In genomic region chr22:32700186-32700882, GRCh38 we compare ENCODE assay signal across 13 cellular contexts.
DNase-seq lines count a peak whose midpoint lies in the region; ATAC-seq, FAIRE-seq and TF ChIP-seq lines count a peak whose summit lies in the region.
"Had no signal": no experiment of that assay in that cellular context is flagged by ENCODE, and none has a peak within 500 bp of the region (broad histone marks: within the 10 kb centered on the region; RNA-seq: fewer than 3 reads in every experiment).

No MANE protein-coding gene starts in this region.

- TF ChIP-seq POLR2A in gastrocnemius medialis (IDR thresholded peaks at IDR 0.05), result no peak

- intact Hi-C loops in gastrocnemius medialis (cut with DNase I; ENCODE audit: low total_unique reads) (no loop called here), OCI-LY7 (cut with micrococcal nuclease; ENCODE audit: unreplicated experiment) (no loop called here), colonic mucosa (cut with DNase I) (no loop called here)
- intact Hi-C loops in activated naive CD4-positive, alpha-beta T cell treated with anti-CD3 and anti-CD28 coated beads for 36 hours (cut with micrococcal nuclease), result no loop called here
- intact Hi-C loops in activated CD4-positive, alpha-beta T cell treated with anti-CD3 and anti-CD28 coated beads, Interleukin-2, amount 10 ng/mL, durations not matched to agents 24 days and 14 days (cut with micrococcal nuclease), result no loop called here

- no peaks in the 10 kb centered on the region for H3K79me2 ChIP-seq in OCI-LY7 (ENCODE audit: insufficient read depth, low read depth, low read length)

- POLR2A ChIA-PET in OCI-LY7 (lab: Charles Lee), result interaction anchor here (0.7 kb wide), 1 partner anchor 716 kb away, joined by 3 read pairs; no protein-coding TSS in a partner anchor

- no peaks in the 10 kb centered on the region for H4K20me1 ChIP-seq in OCI-LY7 (ENCODE audit: insufficient read depth, low read length)

- DNase-seq in GM03348 (ENCODE audit: low spot score) (peak; percentile 64), bronchial epithelial cell (ENCODE audit: low read depth) (peak; percentile 49), right atrium auricular region (ENCODE audit: low spot score) (no peak), gastrocnemius medialis (peak in 1 of 2 donors; percentile 22), OCI-LY7 (ENCODE audit: low spot score) (no peak), colonic mucosa (no peak)
- no peak for DNase-seq in activated naive CD4-positive, alpha-beta T cell treated with anti-CD3 and anti-CD28 coated beads for 36 hours
- no peak for DNase-seq in activated CD4-positive, alpha-beta T cell treated with anti-CD3 and anti-CD28 coated beads, Interleukin-2, amount 10 ng/mL, durations not matched to agents 24 days and 14 days
- DNase-seq: activated CD8-positive, alpha-beta T cell treated with anti-CD3 and anti-CD28 coated beads, Interleukin-2, amount 10 ng/mL, durations not matched to agents 7 days and 5 days; activated naive CD4-positive, alpha-beta T cell treated with anti-CD3 and anti-CD28 coated beads, Interleukin-2, amount 50 U/mL, for 16 hours; cortex of kidney; Kasumi-1; Peyer's patch had no signal

- H3K4me3 ChIP-seq in bronchial epithelial cell (ENCODE audit: low read depth, low read length) (no peak overlapping the region), right atrium auricular region (no peak overlapping the region), gastrocnemius medialis (no peak overlapping the region), OCI-LY7 (ENCODE audit: low read depth, low read length, poor library complexity, severe bottlenecking) (no peak overlapping the region), colonic mucosa (no peak overlapping the region)
- H3K4me3 ChIP-seq: Peyer's patch had no signal

- no peaks in the 10 kb centered on the region for H3K9me2 ChIP-seq in OCI-LY7 (ENCODE audit: insufficient read depth, low read length)

- H3K27ac ChIP-seq in right atrium auricular region (peak overlapping the region; percentile 63 to 79), gastrocnemius medialis (peak overlapping the region; percentile 50 to 71 (median 58)), OCI-LY7 (ENCODE audit: low read depth, low read length, poor library complexity, severe bottlenecking) (no peak overlapping the region), colonic mucosa (no peak overlapping the region)

- no peaks in the 10 kb centered on the region for H3K4me1 Mint-ChIP-seq in activated naive CD4-positive, alpha-beta T cell treated with anti-CD3 and anti-CD28 coated beads for 36 hours (ENCODE audit: low read depth)
- no peaks in the 10 kb centered on the region for H3K4me1 Mint-ChIP-seq in activated CD4-positive, alpha-beta T cell treated with anti-CD3 and anti-CD28 coated beads, Interleukin-2, amount 10 ng/mL, durations not matched to agents 24 days and 14 days

- H3K27ac Mint-ChIP-seq in activated naive CD4-positive, alpha-beta T cell treated with anti-CD3 and anti-CD28 coated beads for 36 hours, result no peak overlapping the region
- H3K27ac Mint-ChIP-seq in activated CD4-positive, alpha-beta T cell treated with anti-CD3 and anti-CD28 coated beads, Interleukin-2, amount 10 ng/mL, durations not matched to agents 24 days and 14 days, result no peak overlapping the region
- H3K27ac Mint-ChIP-seq: activated CD8-positive, alpha-beta T cell treated with anti-CD3 and anti-CD28 coated beads, Interleukin-2, amount 10 ng/mL, durations not matched to agents 7 days and 5 days had no signal

- no peak overlapping the region for H3K4me2 ChIP-seq in OCI-LY7 (ENCODE audit: low read length)

- in situ Hi-C loops in gastrocnemius medialis (cut with MboI; ENCODE audit: low sequenced_read_pairs in 4 of 4), result no loop called here

- H2AFZ ChIP-seq in OCI-LY7 (ENCODE audit: low read length), result no peak overlapping the region

- FAIRE-seq in bronchial epithelial cell (lab: Jason Lieb, UNC), result no peak

- CTCF ChIA-PET in OCI-LY7 (lab: Charles Lee; ENCODE audit: unreplicated experiment), result no interaction called here
- CTCF ChIA-PET in activated naive CD4-positive, alpha-beta T cell treated with anti-CD3 and anti-CD28 coated beads for 36 hours (lab: Charles Lee), result no interaction called here

- H3K4me1 ChIP-seq in right atrium auricular region, result peaks cover 0 to 19% of the 10 kb centered on the region in 2 donors
- peaks cover 13 to 18% of the 10 kb centered on the region in 2 donors for H3K4me1 ChIP-seq in gastrocnemius medialis
- no peaks in the 10 kb centered on the region for H3K4me1 ChIP-seq in OCI-LY7 (ENCODE audit: insufficient read depth, low read length, poor library complexity, severe bottlenecking)
- no peaks in the 10 kb centered on the region for H3K4me1 ChIP-seq in colonic mucosa

- H3K36me3 ChIP-seq in bronchial epithelial cell (ENCODE audit: control insufficient read depth, insufficient read depth, low read length) (no peaks in the 10 kb centered on the region), right atrium auricular region (no peaks in the 10 kb centered on the region), gastrocnemius medialis (no peaks in the 10 kb centered on the region), OCI-LY7 (ENCODE audit: insufficient read depth, low read length) (no peaks in the 10 kb centered on the region), colonic mucosa (no peaks in the 10 kb centered on the region)
- H3K36me3 ChIP-seq: Peyer's patch had no signal

- H3K9me3 Mint-ChIP-seq in activated naive CD4-positive, alpha-beta T cell treated with anti-CD3 and anti-CD28 coated beads for 36 hours, result peaks cover 12% of the 10 kb centered on the region
- peaks cover 5% of the 10 kb centered on the region for H3K9me3 Mint-ChIP-seq in activated CD4-positive, alpha-beta T cell treated with anti-CD3 and anti-CD28 coated beads, Interleukin-2, amount 10 ng/mL, durations not matched to agents 24 days and 14 days

- H3K9me3 ChIP-seq in right atrium auricular region (peaks cover 0 to 13% of the 10 kb centered on the region in 2 donors), gastrocnemius medialis (peaks cover 0 to 4% (median 0%) of the 10 kb centered on the region in 3 donors), OCI-LY7 (ENCODE audit: low read length) (no peaks in the 10 kb centered on the region), colonic mucosa (no peaks in the 10 kb centered on the region)
- H3K9me3 ChIP-seq: Peyer's patch had no signal

- H3K27me3 Mint-ChIP-seq in activated naive CD4-positive, alpha-beta T cell treated with anti-CD3 and anti-CD28 coated beads for 36 hours (ENCODE audit: low read depth), result peaks cover 8% of the 10 kb centered on the region
- H3K27me3 Mint-ChIP-seq in activated CD4-positive, alpha-beta T cell treated with anti-CD3 and anti-CD28 coated beads, Interleukin-2, amount 10 ng/mL, durations not matched to agents 24 days and 14 days, result peaks cover 14% of the 10 kb centered on the region

- no peak for TF ChIP-seq CTCF in bronchial epithelial cell (IDR thresholded peaks at IDR 0.05; ENCODE audit: insufficient read depth, low read length, severe bottlenecking)
- TF ChIP-seq CTCF in right atrium auricular region (IDR thresholded peaks at IDR 0.05), result no peak
- TF ChIP-seq CTCF in gastrocnemius medialis (IDR thresholded peaks at IDR 0.05 in 4 of 5, conservative IDR thresholded peaks at IDR 0.05 in 1 of 5), result no peak
- no peak for TF ChIP-seq CTCF in OCI-LY7 (conservative IDR thresholded peaks at IDR 0.05; ENCODE audit: low read length)
- no peak for TF ChIP-seq CTCF in colonic mucosa (IDR thresholded peaks at IDR 0.05)

- H3K9ac ChIP-seq in colonic mucosa (ENCODE audit: low read depth in 2 of 2, low read length in 2 of 2), result no peak overlapping the region

- no TSS peak for BruUV-seq in OCI-LY7 (replicated peaks; lab: Mats Ljungman, UMichigan)

- no peaks in the 10 kb centered on the region for H3K27me3 ChIP-seq in bronchial epithelial cell (ENCODE audit: control insufficient read depth, insufficient read depth, low read length)
- no peaks in the 10 kb centered on the region for H3K27me3 ChIP-seq in right atrium auricular region
- no peaks in the 10 kb centered on the region for H3K27me3 ChIP-seq in gastrocnemius medialis
- no peaks in the 10 kb centered on the region for H3K27me3 ChIP-seq in colonic mucosa
- H3K27me3 ChIP-seq: Peyer's patch had no signal

- H3K36me3 Mint-ChIP-seq in activated naive CD4-positive, alpha-beta T cell treated with anti-CD3 and anti-CD28 coated beads for 36 hours (ENCODE audit: low read depth), result no peaks in the 10 kb centered on the region
- no peaks in the 10 kb centered on the region for H3K36me3 Mint-ChIP-seq in activated CD4-positive, alpha-beta T cell treated with anti-CD3 and anti-CD28 coated beads, Interleukin-2, amount 10 ng/mL, durations not matched to agents 24 days and 14 days (ENCODE audit: low read depth)

- H3K4me3 Mint-ChIP-seq in activated naive CD4-positive, alpha-beta T cell treated with anti-CD3 and anti-CD28 coated beads for 36 hours, result no peak overlapping the region
- H3K4me3 Mint-ChIP-seq in activated CD4-positive, alpha-beta T cell treated with anti-CD3 and anti-CD28 coated beads, Interleukin-2, amount 10 ng/mL, durations not matched to agents 24 days and 14 days, result no peak overlapping the region
- H3K4me3 Mint-ChIP-seq: activated CD8-positive, alpha-beta T cell treated with anti-CD3 and anti-CD28 coated beads, Interleukin-2, amount 10 ng/mL, durations not matched to agents 7 days and 5 days had no signal

- ATAC-seq in gastrocnemius medialis, result peak; percentile 52 to 68
- ATAC-seq: activated CD8-positive, alpha-beta T cell treated with anti-CD3 and anti-CD28 coated beads, Interleukin-2, amount 10 ng/mL, durations not matched to agents 7 days and 5 days had no signal

Comparison
In these comparisons a context has a peak if more than half of its experiments do, and no peak if none do; other contexts are left out.
1. DNase-seq: peak in GM03348 (single experiment) and bronchial epithelial cell (single experiment); none in right atrium auricular region (single experiment), OCI-LY7 (single experiment), colonic mucosa (single experiment), activated naive CD4-positive, alpha-beta T cell treated with anti-CD3 and anti-CD28 coated beads for 36 hours (single experiment) and activated CD4-positive, alpha-beta T cell treated with anti-CD3 and anti-CD28 coated beads, Interleukin-2, amount 10 ng/mL, durations not matched to agents 24 days and 14 days (single experiment).
2. H3K27ac ChIP-seq: peak in right atrium auricular region (2 of 2) and gastrocnemius medialis (4 of 4); none in OCI-LY7 (single experiment) and colonic mucosa (single experiment).